11 cellular contexts compared by ENCODE assay signal in genomic region chr2:8310557-8311455, GRCh38.
DNase-seq lines count a peak whose midpoint lies in the region; ATAC-seq and TF ChIP-seq lines count a peak whose summit lies in the region.
"Had no signal": no experiment of that assay in that cellular context is flagged by ENCODE, and none has a peak within 500 bp of the region (broad histone marks: within the 10 kb centered on the region; RNA-seq: fewer than 3 reads in every experiment).

No MANE protein-coding gene starts in this region.

- TF ChIP-seq POLR2A in erythroblast (IDR thresholded peaks at IDR 0.05; ENCODE audit: low read length), result no peak

- DNase-seq in NOMO-1 (lab: John Stamatoyannopoulos, UW; ENCODE audit: unreplicated experiment in 2 of 2) (peak; percentile 28 to 52), erythroblast (lab: John Stamatoyannopoulos, UW) (peak; percentile 45 to 47), NCI-H526 (lab: John Stamatoyannopoulos, UW) (no peak), NCI-H1417 treated with DMSO at 0.1 percent for 48 hours (lab: John Stamatoyannopoulos, UW) (no peak)
- DNase-seq in activated CD8-positive, alpha-beta memory T cell treated with anti-CD3 and anti-CD28 coated beads, Interleukin-2, amount 10 ng/mL, durations not matched to agents 7 days and 5 days, result peak; percentile 90
- peak; percentile 42 to 46 for DNase-seq in stimulated activated CD8-positive, alpha-beta memory T cell treated with anti-CD3 and anti-CD28 coated beads, Interleukin-7, amount 100 ng/mL, for 48 hours (ENCODE audit: extremely low read depth in 1 of 2, low read depth in 1 of 2)
- DNase-seq: left cardiac atrium, NCI-H1105, tibial artery had no signal

- ATAC-seq in activated CD8-positive, alpha-beta memory T cell treated with anti-CD3 and anti-CD28 coated beads, Interleukin-2, amount 10 ng/mL, durations not matched to agents 7 days and 5 days, result peak; percentile 66
- no peak for ATAC-seq in GM21423 (IDR thresholded peaks at IDR 0.05; ENCODE audit: unreplicated experiment)
- ATAC-seq: SK-N-SH treated with all-trans-retinoic acid at 6 μM for 48 hours had no signal

- no peaks in the 10 kb centered on the region for H3K27me3 Mint-ChIP-seq in activated CD8-positive, alpha-beta memory T cell treated with anti-CD3 and anti-CD28 coated beads, Interleukin-2, amount 10 ng/mL, durations not matched to agents 7 days and 5 days

- H3K4me1 Mint-ChIP-seq in activated CD8-positive, alpha-beta memory T cell treated with anti-CD3 and anti-CD28 coated beads, Interleukin-2, amount 10 ng/mL, durations not matched to agents 7 days and 5 days, result peaks cover 92% of the 10 kb centered on the region

- CTCF ChIA-PET in activated CD8-positive, alpha-beta memory T cell treated with anti-CD3 and anti-CD28 coated beads, Interleukin-2, amount 10 ng/mL, durations not matched to agents 7 days and 5 days (lab: Charles Lee), result interaction anchor here (0.8 to 2.2 kb wide), 8 partner anchors 25 to 371 kb away, joined by 3 to 6 read pairs (median 4); partner anchors contain the start of gene ID2

- peak overlapping the region; percentile 93 for H3K27ac Mint-ChIP-seq in activated CD8-positive, alpha-beta memory T cell treated with anti-CD3 and anti-CD28 coated beads, Interleukin-2, amount 10 ng/mL, durations not matched to agents 7 days and 5 days

- H3K4me3 Mint-ChIP-seq in activated CD8-positive, alpha-beta memory T cell treated with anti-CD3 and anti-CD28 coated beads, Interleukin-2, amount 10 ng/mL, durations not matched to agents 7 days and 5 days, result peak overlapping the region; percentile 3

- no peaks in the 10 kb centered on the region for H3K9me3 Mint-ChIP-seq in activated CD8-positive, alpha-beta memory T cell treated with anti-CD3 and anti-CD28 coated beads, Interleukin-2, amount 10 ng/mL, durations not matched to agents 7 days and 5 days (ENCODE audit: low read depth)

- peaks cover 27% of the 10 kb centered on the region for H3K36me3 Mint-ChIP-seq in activated CD8-positive, alpha-beta memory T cell treated with anti-CD3 and anti-CD28 coated beads, Interleukin-2, amount 10 ng/mL, durations not matched to agents 7 days and 5 days

Comparison
In these comparisons a context has a peak if more than half of its experiments do, and no peak if none do; other contexts are left out.
1. DNase-seq: peak in NOMO-1 (2 of 2), activated CD8-positive, alpha-beta memory T cell treated with anti-CD3 and anti-CD28 coated beads, Interleukin-2, amount 10 ng/mL, durations not matched to agents 7 days and 5 days (single experiment), erythroblast (2 of 2) and stimulated activated CD8-positive, alpha-beta memory T cell treated with anti-CD3 and anti-CD28 coated beads, Interleukin-7, amount 100 ng/mL, for 48 hours (2 of 2); none in NCI-H526 (0 of 2) and NCI-H1417 treated with DMSO at 0.1 percent for 48 hours (single experiment).